In genomic region chr11:47152953-47153950, GRCh38 we compare ENCODE assay signal across 9 cellular contexts. TPM values are rescaled to one million over a fixed set of nuclear protein-coding genes. Genes with fewer than 3 reads are reported as not detected.
A peak's percentile ranks its signal among the peaks of the same experiment; 100 is the strongest.
DNase-seq lines count a peak whose midpoint lies in the region; ATAC-seq, FAIRE-seq and TF ChIP-seq lines count a peak whose summit lies in the region.
"Had no signal": no experiment of that assay in that cellular context is flagged by ENCODE, and none has a peak within 500 bp of the region (broad histone marks: within the 10 kb centered on the region; RNA-seq: fewer than 3 reads in every experiment).

No MANE protein-coding gene starts in this region.

- no peaks in the 10 kb centered on the region for H3K9me2 ChIP-seq in OCI-LY7 (ENCODE audit: insufficient read depth, low read length)
- no peaks in the 10 kb centered on the region for H3K9me2 ChIP-seq in neural cell (ENCODE audit: insufficient read depth, low read length)

- no peaks in the 10 kb centered on the region for H3F3A ChIP-seq in neural cell (ENCODE audit: insufficient read depth, low read length, poor library complexity, severe bottlenecking)

- DNase-seq in HuH-7.5 (ENCODE audit: low spot score) (peak; percentile 81), OCI-LY7 (ENCODE audit: low spot score) (peak; percentile 94), fibroblast of the aortic adventitia (ENCODE audit: low read depth) (peak; percentile 87), tibial artery (peak; percentile 82 to 85)

- peak overlapping the region; percentile 74 for H3K4me2 ChIP-seq in OCI-LY7 (ENCODE audit: low read length)
- no peak overlapping the region for H3K4me2 ChIP-seq in neural cell (ENCODE audit: low read length)

- H3K9ac ChIP-seq in neural cell (ENCODE audit: low read length) = no peak overlapping the region

- no peak for TF ChIP-seq EP300 in neural cell (conservative IDR thresholded peaks at IDR 0.05; ENCODE audit: poor library complexity, severe bottlenecking)

- CTCF ChIA-PET in OCI-LY7 (lab: Charles Lee; ENCODE audit: unreplicated experiment) = interaction anchor here (0.6 to 2.2 kb wide), 11 partner anchors 10 to 804 kb away, joined by 3 to 10 read pairs (median 3); partner anchors contain the start of genes ARHGAP1 and ZNF408

- H3K9me3 Mint-ChIP-seq in activated T-helper 17 cell treated with anti-CD3 and anti-CD28 coated beads, Interleukin-2, amount 50 U/mL, for 72 hours = no peaks in the 10 kb centered on the region

- H3K4me3 Mint-ChIP-seq in activated T-helper 17 cell treated with anti-CD3 and anti-CD28 coated beads, Interleukin-2, amount 50 U/mL, for 72 hours = no peak overlapping the region

- peak; percentile 100 for TF ChIP-seq CTCF in OCI-LY7 (conservative IDR thresholded peaks at IDR 0.05; ENCODE audit: low read length)
- peak; percentile 99 for TF ChIP-seq CTCF in fibroblast of the aortic adventitia (IDR thresholded peaks at IDR 0.05; ENCODE audit: insufficient read depth, low read length)
- peak; percentile 94 for TF ChIP-seq CTCF in neural cell (IDR thresholded peaks at IDR 0.05; ENCODE audit: poor library complexity, severe bottlenecking)
- peak; percentile 93 to 94 for TF ChIP-seq CTCF in tibial artery (IDR thresholded peaks at IDR 0.05)

- FAIRE-seq in G401.6 (lab: Jason Lieb, UNC) = peak; percentile 89

- intact Hi-C loops in OCI-LY7 (cut with micrococcal nuclease; ENCODE audit: unreplicated experiment) (loop anchor here (1.0 to 5.0 kb wide), 5 partner anchors 42 to 264 kb away; no protein-coding TSS in a partner anchor), tibial artery (cut with DNase I; ENCODE audit: low total_unique reads) (loop anchor here (2.0 kb wide), 1 partner anchor 262 kb away; no protein-coding TSS in a partner anchor)

- H3K4me3 ChIP-seq in OCI-LY7 (ENCODE audit: low read depth, low read length, poor library complexity, severe bottlenecking) (peak overlapping the region; percentile 53), fibroblast of the aortic adventitia (ENCODE audit: low read depth, low read length) (no peak overlapping the region), neural cell (ENCODE audit: low read length) (no peak overlapping the region), tibial artery (no peak overlapping the region)

- H3K4me1 Mint-ChIP-seq in activated T-helper 17 cell treated with anti-CD3 and anti-CD28 coated beads, Interleukin-2, amount 50 U/mL, for 72 hours = peaks cover 13% of the 10 kb centered on the region

- H3K79me2 ChIP-seq in OCI-LY7 (ENCODE audit: insufficient read depth, low read depth, low read length) (no peaks in the 10 kb centered on the region), neural cell (replicated peaks; ENCODE audit: insufficient read depth, low read length) (no peaks in the 10 kb centered on the region)

- POLR2A ChIA-PET in OCI-LY7 (lab: Charles Lee) = interaction anchor here (0.5 to 5.1 kb wide), 12 partner anchors 13 to 239 kb away, joined by 3 to 48 read pairs (median 5); partner anchors contain the start of genes CSTPP1 and LRP4

- H3K27me3 Mint-ChIP-seq in activated T-helper 17 cell treated with anti-CD3 and anti-CD28 coated beads, Interleukin-2, amount 50 U/mL, for 72 hours = no peaks in the 10 kb centered on the region

- no TSS peak for BruUV-seq in OCI-LY7 (replicated peaks; lab: Mats Ljungman, UMichigan)

- H4K20me1 ChIP-seq in OCI-LY7 (ENCODE audit: insufficient read depth, low read length) (no peaks in the 10 kb centered on the region), neural cell (ENCODE audit: insufficient read depth) (no peaks in the 10 kb centered on the region)

- H3K36me3 ChIP-seq in OCI-LY7 (ENCODE audit: insufficient read depth, low read length) (peaks cover 17% of the 10 kb centered on the region; the same call in 1 of the 2 replicates), neural cell (ENCODE audit: insufficient read depth, low read length) (no peaks in the 10 kb centered on the region), tibial artery (peaks cover 0 to 32% (median 6%) of the 10 kb centered on the region in 3 donors)

- peak; percentile 65 for ATAC-seq in activated T-helper 17 cell treated with anti-CD3 and anti-CD28 coated beads, Interleukin-2, amount 50 U/mL, for 72 hours (replicated peaks)
- ATAC-seq in HG03095 (IDR thresholded peaks at IDR 0.05; ENCODE audit: unreplicated experiment) = no peak

- H3K4me1 ChIP-seq in OCI-LY7 (ENCODE audit: insufficient read depth, low read length, poor library complexity, severe bottlenecking) = peaks cover 93% of the 10 kb centered on the region
- peaks cover 0 to 17% (median 4%) of the 10 kb centered on the region in 4 donors for H3K4me1 ChIP-seq in tibial artery

- H3K9me3 ChIP-seq in OCI-LY7 (ENCODE audit: low read length) = no peaks in the 10 kb centered on the region
- H3K9me3 ChIP-seq in neural cell (ENCODE audit: low read length) = no peaks in the 10 kb centered on the region
- H3K9me3 ChIP-seq in tibial artery = no peaks in the 10 kb centered on the region

- H3K27me3 ChIP-seq in neural cell (ENCODE audit: insufficient read depth, low read depth, low read length) (no peaks in the 10 kb centered on the region), tibial artery (no peaks in the 10 kb centered on the region)

- H3K27ac ChIP-seq in OCI-LY7 (ENCODE audit: low read depth, low read length, poor library complexity, severe bottlenecking) = peak overlapping the region; percentile 95
- H3K27ac ChIP-seq in neural cell (ENCODE audit: low read length) = no peak overlapping the region
- no peak overlapping the region for H3K27ac ChIP-seq in tibial artery
- H3K27ac ChIP-seq: epithelial cell of prostate had no signal

- peak overlapping the region; percentile 6; the same call in 1 of the 2 replicates for H2AFZ ChIP-seq in OCI-LY7 (ENCODE audit: low read length)
- H2AFZ ChIP-seq in neural cell (ENCODE audit: low read depth, low read length) = no peak overlapping the region

- H3K36me3 Mint-ChIP-seq in activated T-helper 17 cell treated with anti-CD3 and anti-CD28 coated beads, Interleukin-2, amount 50 U/mL, for 72 hours (ENCODE audit: low read depth) = peaks cover 1% of the 10 kb centered on the region

- no peak overlapping the region for H3K27ac Mint-ChIP-seq in activated T-helper 17 cell treated with anti-CD3 and anti-CD28 coated beads, Interleukin-2, amount 50 U/mL, for 72 hours

- peak; percentile 93 for TF ChIP-seq RAD21 in neural cell (conservative IDR thresholded peaks at IDR 0.05)

TF ChIP-seq in neural cell, 6 proteins besides CTCF, POLR2A, EP300 and RAD21:
- TF ChIP-seq TAF1 (IDR thresholded peaks at IDR 0.05; ENCODE audit: low read depth) (no peak), REST (IDR thresholded peaks at IDR 0.05; ENCODE audit: borderline replicate concordance) (no peak), POLR2AphosphoS5 (IDR thresholded peaks at IDR 0.05) (no peak), MXI1 (conservative IDR thresholded peaks at IDR 0.05; ENCODE audit: poor library complexity, severe bottlenecking) (no peak), EZH2 (IDR thresholded peaks at IDR 0.05; ENCODE audit: borderline replicate concordance, insufficient read depth, low read length, poor library complexity, severe bottlenecking) (no peak), SMC3 (conservative IDR thresholded peaks at IDR 0.05; ENCODE audit: poor library complexity) (peak; percentile 95)

RNA-seq across cellular contexts. Expression of gene ARFGAP2, which starts 23.4 kb away (rescaled TPM):
- total RNA-seq in OCI-LY7 (2014; rRNA removed; shearing (Covaris generic)) = 116 and 136 TPM in 2 replicates
- total RNA-seq in OCI-LY7 (2022) (126 and 135 TPM in 2 replicates), fibroblast of the aortic adventitia (ENCODE audit: low replicate concordance) (98.5 and 152 TPM in 2 replicates)
- 10 to 100 TPM; 70.0 to 96.9 TPM for total RNA-seq in activated T-helper 17 cell treated with anti-CD3 and anti-CD28 coated beads, Interleukin-2, amount 50 U/mL, for 72 hours
- 213 and 286 TPM in 2 replicates for polyA plus RNA-seq in neural cell
- polyA minus RNA-seq in neural cell = 213 and 214 TPM in 2 replicates

RNA-seq across cellular contexts. Expression of gene PACSIN3, which starts 33.0 kb away (rescaled TPM):
- total RNA-seq in OCI-LY7 (2014; rRNA removed; shearing (Covaris generic)) = not detected in 2 replicates
- total RNA-seq in OCI-LY7 (2022) = not detected in 2 replicates
- total RNA-seq in activated T-helper 17 cell treated with anti-CD3 and anti-CD28 coated beads, Interleukin-2, amount 50 U/mL, for 72 hours = 1 to 10 TPM; 3.2 to 3.5 TPM
- 28.8 and 31.6 TPM in 2 replicates for total RNA-seq in fibroblast of the aortic adventitia (ENCODE audit: low replicate concordance)
- not detected in 2 replicates for polyA plus RNA-seq in neural cell
- polyA minus RNA-seq in neural cell = not detected in 2 replicates
